Comparison of ENCODE assay signal across 11 cellular contexts in the genomic region with DNA sequence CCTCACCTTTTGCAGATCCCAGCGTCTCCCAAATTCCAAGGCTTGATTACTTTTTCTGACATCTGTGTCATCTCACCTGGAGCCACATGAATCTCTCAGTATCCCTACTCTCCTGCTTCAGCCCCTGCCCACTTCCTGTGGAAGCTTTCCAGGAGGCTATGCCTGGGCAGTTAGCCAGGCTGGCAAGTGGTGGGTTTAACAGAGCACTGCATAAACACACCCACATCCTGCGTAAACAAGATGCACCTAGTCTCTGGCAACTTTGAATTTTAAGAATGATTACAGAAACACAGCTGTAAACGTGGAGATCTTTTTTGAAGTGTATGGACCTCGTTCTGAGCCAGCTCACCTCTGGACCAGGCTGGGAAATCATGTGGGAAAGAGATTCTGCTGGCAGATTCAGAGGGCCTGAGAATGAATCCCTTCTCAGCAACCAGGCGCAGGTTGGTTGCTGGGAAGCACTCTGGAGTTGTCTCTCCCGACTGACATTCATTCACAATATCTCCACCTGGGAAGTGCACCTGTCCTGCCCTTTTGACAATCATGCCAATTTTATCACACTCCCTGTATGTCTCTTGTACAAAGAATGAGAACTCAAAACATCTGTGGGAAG. TPM values are rescaled to one million over a fixed set of nuclear protein-coding genes. Genes with fewer than 3 reads are reported as not detected.
A peak's percentile ranks its signal among the peaks of the same experiment; 100 is the strongest.
DNase-seq lines count a peak whose midpoint lies in the region; ATAC-seq, FAIRE-seq and TF ChIP-seq lines count a peak whose summit lies in the region.
"Had no signal": no experiment of that assay in that cellular context is flagged by ENCODE, and none has a peak within 500 bp of the region (broad histone marks: within the 10 kb centered on the region; RNA-seq: fewer than 3 reads in every experiment).

No MANE protein-coding gene starts in this region.

- H3K9me3 ChIP-seq in A549: no peaks in the 10 kb centered on the region
- no peaks in the 10 kb centered on the region for H3K9me3 ChIP-seq in effector memory CD4-positive, alpha-beta T cell (ENCODE audit: control insufficient read depth, low read length)
- H3K9me3 ChIP-seq: uterus had no signal

- peaks cover 10% of the 10 kb centered on the region; the same call in 1 of the 3 replicates for H3K4me1 ChIP-seq in A549
- no peaks in the 10 kb centered on the region for H3K4me1 ChIP-seq in effector memory CD4-positive, alpha-beta T cell (ENCODE audit: control insufficient read depth, insufficient read depth, low read length, poor library complexity, severe bottlenecking)
- H3K4me1 ChIP-seq: uterus had no signal

- H3K36me3 ChIP-seq in bronchial epithelial cell (ENCODE audit: control insufficient read depth, insufficient read depth, low read length): no peaks in the 10 kb centered on the region
- no peaks in the 10 kb centered on the region for H3K36me3 ChIP-seq in effector memory CD4-positive, alpha-beta T cell (ENCODE audit: control insufficient read depth, insufficient read depth, low read length)
- H3K36me3 ChIP-seq: uterus had no signal

- POLR2A ChIA-PET in A549 (lab: Yijun Ruan, JAX): no interaction called here

- H3K27me3 ChIP-seq in bronchial epithelial cell (ENCODE audit: control insufficient read depth, insufficient read depth, low read length): no peaks in the 10 kb centered on the region
- H3K27me3 ChIP-seq in effector memory CD4-positive, alpha-beta T cell (replicated peaks; ENCODE audit: control insufficient read depth, insufficient read depth, low read length, poor library complexity, severe bottlenecking): no peaks in the 10 kb centered on the region
- H3K27me3 ChIP-seq: uterus had no signal

- TF ChIP-seq RAD21 in A549 (conservative IDR thresholded peaks at IDR 0.05 in 1 of 2, IDR thresholded peaks at IDR 0.05 in 1 of 2) (no peak), Ishikawa (IDR thresholded peaks at IDR 0.05; ENCODE audit: low read depth) (no peak)

- ATAC-seq in A549 (peak in 1 of 2 experiments; percentile 48; a peak in 2 of 6 replicates), Right ventricle myocardium inferior (no peak), GM21390 (IDR thresholded peaks at IDR 0.05; ENCODE audit: unreplicated experiment) (no peak)

- no peak for FAIRE-seq in A549 (lab: Jason Lieb, UNC)
- no peak for FAIRE-seq in bronchial epithelial cell (lab: Jason Lieb, UNC)

- H3K4me2 ChIP-seq in A549: peak overlapping the region; percentile 2; the same call in 1 of the 3 replicates

- TF ChIP-seq CTCF in A549 (IDR thresholded peaks at IDR 0.05) (no peak), bronchial epithelial cell (IDR thresholded peaks at IDR 0.05; ENCODE audit: insufficient read depth, low read length, severe bottlenecking) (no peak)

- 52% methylated on average over 6 of the region's 6 CpGs for WGBS in A549 (ENCODE audit: missing lambda C conversion rate)

- TF ChIP-seq EP300 in A549 (IDR thresholded peaks at IDR 0.05): no peak
- TF ChIP-seq EP300 in Ishikawa (IDR thresholded peaks at IDR 0.05; ENCODE audit: borderline replicate concordance): no peak

- no peak for TF ChIP-seq POLR2A in A549 (IDR thresholded peaks at IDR 0.05; ENCODE audit: low read length)

- DNase-seq in A549 (ENCODE audit: low read depth in 1 of 2, low spot score in 1 of 2): no peak
- DNase-seq in NCI-H510A (lab: John Stamatoyannopoulos, UW): peak; percentile 46
- DNase-seq in bronchial epithelial cell (ENCODE audit: low read depth): peak; percentile 35
- DNase-seq in HuH-7 (ENCODE audit: low spot score): no peak
- DNase-seq in Right ventricle myocardium inferior (ENCODE audit: missing footprints): no peak
- DNase-seq in effector memory CD4-positive, alpha-beta T cell: no peak
- DNase-seq: amniotic stem cell, glutamatergic neuron, uterus had no signal

- CTCF ChIA-PET in A549 (lab: Yijun Ruan, JAX): interaction anchor here (0.8 kb wide), 1 partner anchor 845 kb away, joined by 3 read pairs; no protein-coding TSS in a partner anchor

- intact Hi-C loops in Right ventricle myocardium inferior (cut with DNase I): no loop called here

- peak overlapping the region in 1 of 2 experiments; percentile 10; a peak in 1 of 6 replicates for H3K27ac ChIP-seq in A549
- no peak overlapping the region for H3K27ac ChIP-seq in effector memory CD4-positive, alpha-beta T cell (ENCODE audit: insufficient read depth, low read length, poor library complexity, severe bottlenecking)
- H3K27ac ChIP-seq: uterus had no signal

- H3K4me3 ChIP-seq in A549: no peak overlapping the region
- H3K4me3 ChIP-seq in bronchial epithelial cell (ENCODE audit: low read depth, low read length): no peak overlapping the region
- H3K4me3 ChIP-seq in effector memory CD4-positive, alpha-beta T cell (ENCODE audit: insufficient read depth, low read depth, low read length, poor library complexity, severe bottlenecking): no peak overlapping the region
- H3K4me3 ChIP-seq: uterus had no signal

TF ChIP-seq in A549, 52 proteins besides CTCF, POLR2A, EP300 and RAD21:
- TF ChIP-seq, protein P1, sequence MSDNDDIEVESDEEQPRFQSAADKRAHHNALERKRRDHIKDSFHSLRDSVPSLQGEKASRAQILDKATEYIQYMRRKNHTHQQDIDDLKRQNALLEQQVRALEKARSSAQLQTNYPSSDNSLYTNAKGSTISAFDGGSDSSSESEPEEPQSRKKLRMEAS (IDR thresholded peaks at IDR 0.05): no peak
- TF ChIP-seq MAFK (IDR thresholded peaks at IDR 0.05; ENCODE audit: partially characterized antibody) (no peak), RCOR1 (IDR thresholded peaks at IDR 0.05; ENCODE audit: low read depth, low read length) (no peak), MYC (IDR thresholded peaks at IDR 0.05; ENCODE audit: borderline replicate concordance, low read length) (no peak), MAZ (IDR thresholded peaks at IDR 0.05; ENCODE audit: borderline replicate concordance, low read depth, low read length) (no peak)

TF ChIP-seq in Ishikawa, 13 proteins besides CTCF, POLR2A, EP300 and RAD21:
- TF ChIP-seq TEAD4 (IDR thresholded peaks at IDR 0.05) (no peak), NFIC (IDR thresholded peaks at IDR 0.05) (peak; percentile 23; the same call in 1 of the 2 replicates), YY1 (IDR thresholded peaks at IDR 0.05; ENCODE audit: low read depth) (no peak), ZBTB7A (IDR thresholded peaks at IDR 0.05; ENCODE audit: low read depth) (no peak), EGR1 (IDR thresholded peaks at IDR 0.05) (no peak)
- TF ChIP-seq, protein P1 (IDR thresholded peaks at IDR 0.05): no peak
- TF ChIP-seq, protein P2, sequence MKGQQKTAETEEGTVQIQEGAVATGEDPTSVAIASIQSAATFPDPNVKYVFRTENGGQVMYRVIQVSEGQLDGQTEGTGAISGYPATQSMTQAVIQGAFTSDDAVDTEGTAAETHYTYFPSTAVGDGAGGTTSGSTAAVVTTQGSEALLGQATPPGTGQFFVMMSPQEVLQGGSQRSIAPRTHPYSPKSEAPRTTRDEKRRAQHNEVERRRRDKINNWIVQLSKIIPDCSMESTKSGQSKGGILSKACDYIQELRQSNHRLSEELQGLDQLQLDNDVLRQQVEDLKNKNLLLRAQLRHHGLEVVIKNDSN (IDR thresholded peaks at IDR 0.05): no peak

RNA-seq across cellular contexts. Expression of a gene that starts 55.7 kb away (rescaled TPM):
- polyA plus RNA-seq in A549 (2011; rRNA removed) (24.9 and 26.5 TPM in 2 replicates), A549 (2017; fragmentation: RNase III; extraction: RNeasy Plus Mini Kit Qiagen cat#74134 plus additional on column Dnase treatment) (12.1 to 14.1 TPM (median 13.5 TPM) in 3 replicates)
- polyA plus RNA-seq in A549 (2012; cell fraction: cytosol; rRNA removed): 8.1 and 10.7 TPM in 2 replicates
- polyA plus RNA-seq in A549 (2012; cell fraction: nucleus; rRNA removed): 10.5 and 14.0 TPM in 2 replicates
- polyA minus RNA-seq in A549 (2011; rRNA and poly(A)+ RNA removed): 19.5 and 23.0 TPM in 2 replicates
- total RNA-seq in bronchial epithelial cell (3.4 and 3.7 TPM in 2 replicates), Right ventricle myocardium inferior (6.1 TPM)

Comparison
In these comparisons a context has a peak if more than half of its experiments do, and no peak if none do; other contexts are left out.
1. DNase-seq: peak in NCI-H510A (single experiment) and bronchial epithelial cell (single experiment); none in A549 (0 of 2), HuH-7 (single experiment), Right ventricle myocardium inferior (single experiment) and effector memory CD4-positive, alpha-beta T cell (0 of 3).